11 cellular contexts compared by ENCODE assay signal in the genomic region with DNA sequence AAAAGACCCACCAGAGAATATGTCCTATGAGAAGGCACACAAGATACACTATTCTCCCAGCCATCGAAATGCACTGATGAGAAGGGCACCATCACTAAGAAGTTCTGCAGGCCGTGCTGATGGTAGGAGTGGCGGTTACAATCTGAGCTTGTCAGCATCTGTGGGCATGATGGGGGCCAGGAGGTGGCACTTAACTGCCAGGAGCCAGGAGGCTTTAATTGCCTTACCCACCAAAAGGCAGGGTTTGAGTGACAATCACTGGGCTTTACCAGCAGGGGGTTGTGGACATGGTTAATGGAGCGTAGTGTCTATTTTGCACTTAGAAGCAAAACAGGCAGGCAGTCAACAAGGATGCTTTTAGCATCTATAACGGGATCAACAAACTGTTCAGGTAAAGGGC. TPM values are rescaled to one million over a fixed set of nuclear protein-coding genes. Genes with fewer than 3 reads are reported as not detected.
DNase-seq lines count a peak whose midpoint lies in the region; ATAC-seq, FAIRE-seq and TF ChIP-seq lines count a peak whose summit lies in the region.
"Had no signal": no experiment of that assay in that cellular context is flagged by ENCODE, and none has a peak within 500 bp of the region (broad histone marks: within the 10 kb centered on the region; RNA-seq: fewer than 3 reads in every experiment).

No MANE protein-coding gene starts in this region.

- no peaks in the 10 kb centered on the region for H3K9me3 ChIP-seq in HepG2 (ENCODE audit: low read length)
- no peaks in the 10 kb centered on the region for H3K9me3 ChIP-seq in right lobe of liver
- H3K9me3 ChIP-seq in small intestine (ENCODE audit: control insufficient read depth, low read depth) = no peaks in the 10 kb centered on the region

- no peak for TF ChIP-seq RAD21 in HepG2 (CRISPR knock-in tag; IDR thresholded peaks at IDR 0.05)

- POLR2A ChIA-PET in HepG2 (lab: Yijun Ruan, JAX) = no interaction called here

- no peak for DNase-seq in HepG2 (ENCODE audit: low spot score)
- no peak for DNase-seq in right lobe of liver
- peak; percentile 33 for DNase-seq in NCI-H128 (lab: John Stamatoyannopoulos, UW; ENCODE audit: unreplicated experiment)
- DNase-seq in small intestine = no peak
- DNase-seq in chondrocyte (ENCODE audit: low spot score) = no peak
- no peak for DNase-seq in nucleus accumbens (lab: John Stamatoyannopoulos, UW)
- no peak for DNase-seq in UCSD-AML1 (lab: John Stamatoyannopoulos, UW; ENCODE audit: unreplicated experiment)
- DNase-seq: central memory CD4-positive, alpha-beta T cell had no signal

- FAIRE-seq in HepG2 (lab: Jason Lieb, UNC) = no peak
- no peak for FAIRE-seq in small intestine (lab: Jason Lieb, UNC)
- FAIRE-seq: keratinocyte had no signal

- no peak overlapping the region for H3K4me2 ChIP-seq in HepG2 (ENCODE audit: low read depth, low read length)

- no TSS peak for BruUV-seq in HepG2 (replicated peaks; lab: Mats Ljungman, UMichigan)

- CTCF ChIA-PET in HepG2 (lab: Yijun Ruan, JAX; ENCODE audit: low intra/inter-chr PET ratio, low total read pairs) = no interaction called here

- WGBS in HepG2 (ENCODE audit: low lambda C conversion rate) = 74% methylated on average over 5 of the region's 5 CpGs
- 73% methylated on average over 4 of the region's 5 CpGs for WGBS in right lobe of liver (ENCODE audit: insufficient coverage, low coverage, low lambda C conversion rate, missing lambda C conversion rate)
- WGBS in small intestine, 3 donors = 85 to 91% (median 91%) methylated on average over 5 of the region's 5 CpGs

- no peaks in the 10 kb centered on the region for H3K4me1 Mint-ChIP-seq in activated T-helper 17 cell treated with anti-CD3 and anti-CD28 coated beads, Interleukin-2, amount 50 U/mL, for 72 hours
- H3K4me1 Mint-ChIP-seq in chondrocyte (ENCODE audit: low read depth) = no peaks in the 10 kb centered on the region

- no peak overlapping the region for H2AFZ ChIP-seq in HepG2 (ENCODE audit: low read length)

- H3K36me3 Mint-ChIP-seq in activated T-helper 17 cell treated with anti-CD3 and anti-CD28 coated beads, Interleukin-2, amount 50 U/mL, for 72 hours (ENCODE audit: low read depth) = no peaks in the 10 kb centered on the region
- H3K36me3 Mint-ChIP-seq in chondrocyte (ENCODE audit: low read depth) = peaks cover 8% of the 10 kb centered on the region

- no peaks in the 10 kb centered on the region; the same call in 1 of the 2 replicates for H3K4me1 ChIP-seq in HepG2 (ENCODE audit: insufficient read depth, low read length)
- no peaks in the 10 kb centered on the region for H3K4me1 ChIP-seq in right lobe of liver
- H3K4me1 ChIP-seq in small intestine (ENCODE audit: control insufficient read depth in 2 of 2, insufficient read depth in 1 of 2, low read depth in 1 of 2, low read length in 1 of 2) = no peaks in the 10 kb centered on the region

- intact Hi-C loops in HepG2 (cut with micrococcal nuclease; ENCODE audit: unreplicated experiment) (loop anchor here (10.0 kb wide), 1 partner anchor 414 kb away; no protein-coding TSS in a partner anchor), right lobe of liver (cut with DNase I) (loop anchor here (5.0 to 10.0 kb wide), 2 partner anchors 154 to 157 kb away; no protein-coding TSS in a partner anchor)

- ATAC-seq in HepG2 (peak; percentile 54; the same call in 2 of the 3 replicates), right lobe of liver (no peak)
- ATAC-seq in activated T-helper 17 cell treated with anti-CD3 and anti-CD28 coated beads, Interleukin-2, amount 50 U/mL, for 72 hours (replicated peaks) = peak; percentile 43

- no peaks in the 10 kb centered on the region for H4K20me1 ChIP-seq in HepG2 (ENCODE audit: insufficient read depth, low read length)

- H3K79me2 ChIP-seq in HepG2 (ENCODE audit: insufficient read depth, low read length) = no peaks in the 10 kb centered on the region

- H3K27ac ChIP-seq in HepG2 (ENCODE audit: extremely low read length, insufficient read depth, low read length) (no peak overlapping the region), right lobe of liver (no peak overlapping the region), small intestine (ENCODE audit: low read depth in 1 of 2, low read length in 1 of 2) (no peak overlapping the region)

- no peaks in the 10 kb centered on the region for H3K27me3 Mint-ChIP-seq in activated T-helper 17 cell treated with anti-CD3 and anti-CD28 coated beads, Interleukin-2, amount 50 U/mL, for 72 hours
- H3K27me3 Mint-ChIP-seq in chondrocyte (ENCODE audit: low read depth) = no peaks in the 10 kb centered on the region

- no peak overlapping the region for H3K4me3 Mint-ChIP-seq in activated T-helper 17 cell treated with anti-CD3 and anti-CD28 coated beads, Interleukin-2, amount 50 U/mL, for 72 hours
- H3K4me3 Mint-ChIP-seq in chondrocyte (ENCODE audit: unreplicated experiment) = no peak overlapping the region

- no peaks in the 10 kb centered on the region for H3K27me3 ChIP-seq in HepG2 (ENCODE audit: control insufficient read depth in 1 of 2, insufficient read depth in 2 of 2, low read length in 2 of 2)
- no peaks in the 10 kb centered on the region for H3K27me3 ChIP-seq in right lobe of liver
- H3K27me3 ChIP-seq in small intestine (ENCODE audit: control insufficient read depth in 2 of 2, insufficient read depth in 2 of 2, low read length in 2 of 2) = no peaks in the 10 kb centered on the region

- H3K36me3 ChIP-seq in HepG2 (replicated peaks in 1 of 2; ENCODE audit: control insufficient read depth in 1 of 2, insufficient read depth in 2 of 2, low read length in 2 of 2) (no peaks in the 10 kb centered on the region), right lobe of liver (no peaks in the 10 kb centered on the region), small intestine (ENCODE audit: control insufficient read depth in 2 of 2, insufficient read depth in 2 of 2, low read length in 2 of 2) (no peaks in the 10 kb centered on the region)

- TF ChIP-seq CTCF in HepG2 (CRISPR knock-in tag; IDR thresholded peaks at IDR 0.05) (no peak), right lobe of liver (IDR thresholded peaks at IDR 0.05) (no peak), chondrocyte (IDR thresholded peaks at IDR 0.05) (no peak)

- no peak overlapping the region for H3K9ac ChIP-seq in HepG2 (ENCODE audit: insufficient read depth, low read depth, low read length)

- H3K9me3 Mint-ChIP-seq in activated T-helper 17 cell treated with anti-CD3 and anti-CD28 coated beads, Interleukin-2, amount 50 U/mL, for 72 hours = no peaks in the 10 kb centered on the region
- H3K9me3 Mint-ChIP-seq in chondrocyte (ENCODE audit: low read depth) = peaks cover 4% of the 10 kb centered on the region

- H3K27ac Mint-ChIP-seq in activated T-helper 17 cell treated with anti-CD3 and anti-CD28 coated beads, Interleukin-2, amount 50 U/mL, for 72 hours = no peak overlapping the region
- no peak overlapping the region for H3K27ac Mint-ChIP-seq in chondrocyte (ENCODE audit: unreplicated experiment)

- no peak overlapping the region for H3K4me3 ChIP-seq in HepG2 (replicated peaks in 1 of 3; ENCODE audit: insufficient read depth in 1 of 3, low read depth in 2 of 3, low read length in 3 of 3)
- H3K4me3 ChIP-seq in right lobe of liver = no peak overlapping the region
- no peak overlapping the region for H3K4me3 ChIP-seq in small intestine (ENCODE audit: low read depth in 1 of 2, low read length in 2 of 2)

- TF ChIP-seq POLR2A in HepG2 (IDR thresholded peaks at IDR 0.05; ENCODE audit: insufficient read depth in 1 of 2, low read depth in 2 of 2, low read length in 2 of 2) (no peak), right lobe of liver (IDR thresholded peaks at IDR 0.05) (no peak)

- in situ Hi-C loops in HepG2 (cut with HindIII; ENCODE audit: extremely low pct_ligation_motif_present, low pct_unique_long_range_greater_than_20kb) = loop anchor here (10.0 kb wide), 1 partner anchor 164 kb away; no protein-coding TSS in a partner anchor

- TF ChIP-seq EP300 in HepG2 (IDR thresholded peaks at IDR 0.05; ENCODE audit: low read depth in 2 of 2, low read length in 2 of 2) (no peak), HepG2 (CRISPR knock-in tag; IDR thresholded peaks at IDR 0.05; ENCODE audit: borderline replicate concordance) (no peak)

RNA-seq across cellular contexts. Expression of gene SQOR, which starts 16.0 kb away (rescaled TPM):
- total RNA-seq in HepG2 (2016; rRNA removed; fragmentation: Illumina TruSeq; extraction: Trizol) (19.4 and 25.9 TPM in 2 replicates), right lobe of liver (10 to 100 TPM; 34.2 to 77.7 (median 49.1) TPM), chondrocyte (8.9 to 10.9 TPM (median 10.5 TPM) in 3 replicates)
- 14.8 and 16.6 TPM in 2 replicates for total RNA-seq in HepG2 (2016; cell fraction: cytosol; rRNA removed; fragmentation: Illumina TruSeq; extraction: Trizol; ENCODE audit: low read depth)
- 19.9 and 25.8 TPM in 2 replicates for total RNA-seq in HepG2 (2016; cell fraction: insoluble cytoplasmic fraction; rRNA removed; fragmentation: Illumina TruSeq; extraction: Trizol)
- 20.2 and 21.7 TPM in 2 replicates for total RNA-seq in HepG2 (2016; cell fraction: membrane; rRNA removed; fragmentation: Illumina TruSeq; extraction: Trizol)
- total RNA-seq in HepG2 (2016; cell fraction: nucleus; rRNA removed; fragmentation: Illumina TruSeq; extraction: Trizol) = 7.5 and 8.5 TPM in 2 replicates
- polyA plus RNA-seq in HepG2 (2011; rRNA removed) (17.5 and 19.3 TPM in 2 replicates), small intestine (10 to 100 TPM; 59.1 to 78.1 (median 68.9) TPM)
- 15.4 and 18.8 TPM in 2 replicates for polyA plus RNA-seq in HepG2 (2011; cell fraction: cytosol; rRNA removed)
- 7.0 and 7.3 TPM in 2 replicates for polyA plus RNA-seq in HepG2 (2011; cell fraction: nucleus; rRNA removed)
- 7.7 and 8.6 TPM in 2 replicates for polyA plus RNA-seq in HepG2 (2012)
- polyA plus RNA-seq in HepG2 (2016; cell fraction: cytosol; fragmentation: Illumina TruSeq; extraction: Trizol; ENCODE audit: low read depth) = 13.3 and 13.9 TPM in 2 replicates
- 20.1 and 20.6 TPM in 2 replicates for polyA plus RNA-seq in HepG2 (2016; cell fraction: insoluble cytoplasmic fraction; fragmentation: Illumina TruSeq; extraction: Trizol; ENCODE audit: low read depth)
- polyA plus RNA-seq in HepG2 (2016; cell fraction: membrane; fragmentation: Illumina TruSeq; extraction: Trizol; ENCODE audit: low read depth) = 15.0 and 15.1 TPM in 2 replicates
- 7.2 and 10.5 TPM in 2 replicates for polyA plus RNA-seq in HepG2 (2016; cell fraction: nucleus; fragmentation: Illumina TruSeq; extraction: Trizol; ENCODE audit: insufficient read depth, low read depth)
- polyA minus RNA-seq in HepG2 (2011; rRNA and poly(A)+ RNA removed; ENCODE audit: low replicate concordance) = 17.0 and 23.7 TPM in 2 replicates
- 8.4 and 13.7 TPM in 2 replicates for polyA minus RNA-seq in HepG2 (2011; cell fraction: cytosol; rRNA and poly(A)+ RNA removed)
- polyA minus RNA-seq in HepG2 (2011; cell fraction: nucleus; rRNA and poly(A)+ RNA removed) = 8.0 and 12.3 TPM in 2 replicates
- 100 to 1,000 TPM; 129 to 275 TPM for total RNA-seq in activated T-helper 17 cell treated with anti-CD3 and anti-CD28 coated beads, Interleukin-2, amount 50 U/mL, for 72 hours
- polyA plus RNA-seq: neural cell had no signal

RNA-seq across cellular contexts. Expression of gene BLOC1S6, which starts 31.6 kb away (rescaled TPM):
- 44.3 and 67.5 TPM in 2 replicates for total RNA-seq in HepG2 (2016; rRNA removed; fragmentation: Illumina TruSeq; extraction: Trizol)
- total RNA-seq in HepG2 (2016; cell fraction: cytosol; rRNA removed; fragmentation: Illumina TruSeq; extraction: Trizol; ENCODE audit: low read depth) = 9.7 and 14.1 TPM in 2 replicates
- 45.6 and 82.4 TPM in 2 replicates for total RNA-seq in HepG2 (2016; cell fraction: insoluble cytoplasmic fraction; rRNA removed; fragmentation: Illumina TruSeq; extraction: Trizol)
- 37.2 and 39.9 TPM in 2 replicates for total RNA-seq in HepG2 (2016; cell fraction: membrane; rRNA removed; fragmentation: Illumina TruSeq; extraction: Trizol)
- total RNA-seq in HepG2 (2016; cell fraction: nucleus; rRNA removed; fragmentation: Illumina TruSeq; extraction: Trizol) = 21.7 and 23.9 TPM in 2 replicates
- 10.0 and 11.8 TPM in 2 replicates for polyA plus RNA-seq in HepG2 (2011; rRNA removed)
- polyA plus RNA-seq in HepG2 (2011; cell fraction: cytosol; rRNA removed) = 7.2 and 9.3 TPM in 2 replicates
- 5.0 and 5.5 TPM in 2 replicates for polyA plus RNA-seq in HepG2 (2011; cell fraction: nucleus; rRNA removed)
- polyA plus RNA-seq in HepG2 (2012) = 31.1 and 38.9 TPM in 2 replicates
- polyA plus RNA-seq in HepG2 (2016; cell fraction: cytosol; fragmentation: Illumina TruSeq; extraction: Trizol; ENCODE audit: low read depth) = 4.7 and 5.4 TPM in 2 replicates
- 54.5 and 55.8 TPM in 2 replicates for polyA plus RNA-seq in HepG2 (2016; cell fraction: insoluble cytoplasmic fraction; fragmentation: Illumina TruSeq; extraction: Trizol; ENCODE audit: low read depth)
- 16.2 and 20.1 TPM in 2 replicates for polyA plus RNA-seq in HepG2 (2016; cell fraction: membrane; fragmentation: Illumina TruSeq; extraction: Trizol; ENCODE audit: low read depth)
- polyA plus RNA-seq in HepG2 (2016; cell fraction: nucleus; fragmentation: Illumina TruSeq; extraction: Trizol; ENCODE audit: insufficient read depth, low read depth) = 27.7 and 30.6 TPM in 2 replicates
- 11.2 and 14.4 TPM in 2 replicates for polyA minus RNA-seq in HepG2 (2011; rRNA and poly(A)+ RNA removed; ENCODE audit: low replicate concordance)
- 15.0 and 20.2 TPM in 2 replicates for polyA minus RNA-seq in HepG2 (2011; cell fraction: cytosol; rRNA and poly(A)+ RNA removed)
- 11.6 and 13.8 TPM in 2 replicates for polyA minus RNA-seq in HepG2 (2011; cell fraction: nucleus; rRNA and poly(A)+ RNA removed)
- 10 to 100 TPM; 15.9 to 33.7 (median 24.3) TPM for total RNA-seq in right lobe of liver
- total RNA-seq in activated T-helper 17 cell treated with anti-CD3 and anti-CD28 coated beads, Interleukin-2, amount 50 U/mL, for 72 hours = 10 to 100 TPM; 43.7 to 54.5 TPM
- 10 to 100 TPM; 14.3 to 24.2 (median 19.5) TPM for polyA plus RNA-seq in small intestine
- total RNA-seq in chondrocyte = 49.2 to 51.4 TPM (median 50.9 TPM) in 3 replicates

Comparison
In these comparisons a context has a peak if more than half of its experiments do, and no peak if none do; other contexts are left out.
1. ATAC-seq: peak in HepG2 (single experiment) and activated T-helper 17 cell treated with anti-CD3 and anti-CD28 coated beads, Interleukin-2, amount 50 U/mL, for 72 hours (single experiment); none in right lobe of liver (0 of 4).